10 cellular contexts compared by ENCODE assay signal in the genomic region with DNA sequence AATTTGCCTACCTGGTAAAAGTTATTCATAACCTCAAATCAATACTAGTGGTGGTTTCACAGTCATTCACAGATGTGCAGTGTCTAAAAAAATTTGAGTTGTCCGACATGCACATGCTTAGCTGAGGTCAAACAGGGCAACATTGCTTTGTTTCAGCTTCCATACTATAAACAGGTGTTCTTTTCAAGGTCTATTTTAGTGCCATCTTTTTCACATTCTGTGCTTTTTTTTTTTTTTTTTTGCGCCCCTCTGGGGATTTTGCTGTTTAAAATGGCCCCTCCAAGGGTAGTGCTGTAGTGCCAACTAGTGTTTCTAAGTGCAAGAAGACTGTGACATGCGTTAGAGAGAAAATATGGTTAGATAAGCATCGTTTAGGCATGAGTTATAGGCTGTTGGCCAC. TPM values are rescaled to one million over a fixed set of nuclear protein-coding genes. Genes with fewer than 3 reads are reported as not detected.
A peak's percentile ranks its signal among the peaks of the same experiment; 100 is the strongest.
DNase-seq lines count a peak whose midpoint lies in the region; ATAC-seq and TF ChIP-seq lines count a peak whose summit lies in the region.
"Had no signal": no experiment of that assay in that cellular context is flagged by ENCODE, and none has a peak within 500 bp of the region (broad histone marks: within the 10 kb centered on the region; RNA-seq: fewer than 3 reads in every experiment).

No MANE protein-coding gene starts in this region.

- no peaks in the 10 kb centered on the region for H3K4me1 Mint-ChIP-seq in mesothelial cell of epicardium

- intact Hi-C loops in posterior cingulate gyrus (cut with DNase I): no loop called here

- H3K36me3 Mint-ChIP-seq in mesothelial cell of epicardium: peaks cover 32% of the 10 kb centered on the region

- no peak overlapping the region for H3K4me3 Mint-ChIP-seq in mesothelial cell of epicardium
- H3K4me3 Mint-ChIP-seq: CD8-positive, alpha-beta T cell had no signal

- no peak for TF ChIP-seq CTCF in mesothelial cell of epicardium (IDR thresholded peaks at IDR 0.05; ENCODE audit: unreplicated experiment)

- H3K27me3 Mint-ChIP-seq in mesothelial cell of epicardium (ENCODE audit: low read depth): no peaks in the 10 kb centered on the region

- DNase-seq in NAMALWA (ENCODE audit: low spot score): peak; percentile 46
- no peak for DNase-seq in mesothelial cell of epicardium (ENCODE audit: low spot score in 2 of 2, unreplicated experiment in 2 of 2)
- DNase-seq in NCI-H524 (lab: John Stamatoyannopoulos, UW): no peak
- DNase-seq in posterior cingulate gyrus: no peak
- no peak for DNase-seq in activated CD4-positive, alpha-beta T cell treated with anti-CD3 and anti-CD28 coated beads, Interleukin-2, amount 50 U/mL, for 4 hours
- DNase-seq: heart left ventricle had no signal

- H3K9me3 Mint-ChIP-seq in mesothelial cell of epicardium: no peaks in the 10 kb centered on the region
- H3K9me3 Mint-ChIP-seq: CD8-positive, alpha-beta T cell had no signal

- ATAC-seq in GM18499 (IDR thresholded peaks at IDR 0.05; ENCODE audit: insufficient read depth, unreplicated experiment) (peak; percentile 96), GM19463 (IDR thresholded peaks at IDR 0.05; ENCODE audit: unreplicated experiment) (peak; percentile 94), HG02970 (IDR thresholded peaks at IDR 0.05; ENCODE audit: low FRiP score, unreplicated experiment) (peak; percentile 92)
- ATAC-seq: CD8-positive, alpha-beta T cell; heart left ventricle had no signal

- H3K27ac Mint-ChIP-seq in mesothelial cell of epicardium: no peak overlapping the region
- H3K27ac Mint-ChIP-seq: CD8-positive, alpha-beta T cell had no signal

RNA-seq across cellular contexts. Expression of gene PHAX, which starts 14.5 kb away (rescaled TPM):
- 36.8 to 47.3 TPM (median 42.8 TPM) in 3 replicates for total RNA-seq in mesothelial cell of epicardium

RNA-seq across cellular contexts. Expression of gene ALDH7A1, which starts 20.3 kb away (rescaled TPM):
- total RNA-seq in mesothelial cell of epicardium: 111 to 119 TPM (median 111 TPM) in 3 replicates
